ENCODE assay signal across 19 cellular contexts in genomic region chr20:59770270-59770669, GRCh38.
DNase-seq lines count a peak whose midpoint lies in the region; ATAC-seq and TF ChIP-seq lines count a peak whose summit lies in the region.
"Had no signal": no experiment of that assay in that cellular context is flagged by ENCODE, and none has a peak within 500 bp of the region (broad histone marks: within the 10 kb centered on the region; RNA-seq: fewer than 3 reads in every experiment).

No MANE protein-coding gene starts in this region.

- H3K27ac ChIP-seq in MM.1S (ENCODE audit: low read length): no peak overlapping the region
- H3K27ac ChIP-seq in endodermal cell (ENCODE audit: low read depth, low read length): no peak overlapping the region
- H3K27ac ChIP-seq: brain microvascular endothelial cell, gastroesophageal sphincter, SJCRH30, transverse colon had no signal

- H4K20me1 ChIP-seq in MM.1S (ENCODE audit: insufficient read depth, low read length): no peaks in the 10 kb centered on the region

- H3K4me2 ChIP-seq in MM.1S (ENCODE audit: low read depth, low read length): no peak overlapping the region

- peak; percentile 68 for TF ChIP-seq CTCF in MM.1S (IDR thresholded peaks at IDR 0.05; ENCODE audit: low read length)
- TF ChIP-seq CTCF in endodermal cell (conservative IDR thresholded peaks at IDR 0.05): peak; percentile 73
- TF ChIP-seq CTCF in retinal pigment epithelial cell (conservative IDR thresholded peaks at IDR 0.05; ENCODE audit: low read depth, low read length): peak; percentile 15
- no peak for TF ChIP-seq CTCF in GM10248 (IDR thresholded peaks at IDR 0.05; ENCODE audit: control extremely low read depth, extremely low read depth, low read depth, missing control alignments)

- no peaks in the 10 kb centered on the region for H3K4me1 ChIP-seq in MM.1S (ENCODE audit: low read length)
- no peaks in the 10 kb centered on the region for H3K4me1 ChIP-seq in endodermal cell (ENCODE audit: control insufficient read depth, insufficient read depth, low read length)
- H3K4me1 ChIP-seq: SJCRH30 had no signal

- POLR2A ChIA-PET in GM10248 (lab: Yijun Ruan, JAX): no interaction called here

- H3K79me2 ChIP-seq in MM.1S (ENCODE audit: low read length): no peaks in the 10 kb centered on the region

- no peaks in the 10 kb centered on the region for H3K36me3 ChIP-seq in MM.1S (replicated peaks; ENCODE audit: insufficient read depth, low read length)
- H3K36me3 ChIP-seq in endodermal cell (ENCODE audit: control insufficient read depth, insufficient read depth, low read length): no peaks in the 10 kb centered on the region
- H3K36me3 ChIP-seq: brain microvascular endothelial cell, gastroesophageal sphincter, SJCRH30, transverse colon had no signal

- 78 to 84% methylated on average over 2 to 3 of the region's 3 CpGs for WGBS in endodermal cell (ENCODE audit: insufficient coverage in 1 of 2, insufficient read length in 1 of 2), 2 experiments

- H3K27me3 Mint-ChIP-seq in endodermal cell (ENCODE audit: insufficient read depth): peaks cover 52% of the 10 kb centered on the region

- H3K4me3 Mint-ChIP-seq in endodermal cell: no peak overlapping the region

- no peak overlapping the region for H3K27ac Mint-ChIP-seq in endodermal cell

- H3K27me3 ChIP-seq in MM.1S (replicated peaks; ENCODE audit: insufficient read depth, low read length) (no peaks in the 10 kb centered on the region; the same call in 1 of the 2 replicates), endodermal cell (ENCODE audit: control insufficient read depth, insufficient read depth, low read length, poor library complexity, severe bottlenecking) (peaks cover 29% of the 10 kb centered on the region)
- H3K27me3 ChIP-seq: brain microvascular endothelial cell, transverse colon had no signal

- CTCF ChIA-PET in GM10248 (lab: Yijun Ruan, JAX): no interaction called here

- H3F3A ChIP-seq in MM.1S (ENCODE audit: insufficient read depth, low read length): no peaks in the 10 kb centered on the region

- DNase-seq in NCI-H82 (lab: John Stamatoyannopoulos, UW) (peak; percentile 16), NCI-H82 treated with DMSO at 0.1 percent for 48 hours (lab: John Stamatoyannopoulos, UW; ENCODE audit: unreplicated experiment) (no peak), MM.1S (no peak), endodermal cell (peak; percentile 61), retinal pigment epithelial cell (ENCODE audit: low read depth) (no peak), GM10248 (ENCODE audit: extremely low spot score) (no peak)
- no peak for DNase-seq in activated naive CD4-positive, alpha-beta T cell treated with anti-CD3 and anti-CD28 coated beads, Interleukin-2, amount 50 U/mL, for 16 hours
- DNase-seq: activated CD8-positive, alpha-beta memory T cell treated with anti-CD3 and anti-CD28 coated beads for 24 hours; activated gamma-delta T cell; brain microvascular endothelial cell; DMS 273 treated with DMSO at 0.1 percent for 48 hours; effector CD8-positive, alpha-beta T cell; kidney; NCI-H1092; SJCRH30; stimulated activated CD4-positive, alpha-beta T cell treated with anti-CD3 and anti-CD28 coated beads, Interleukin-2, amount 100 ng/mL, for 24 hours; transverse colon had no signal

- no peak for ATAC-seq in HG02840 (IDR thresholded peaks at IDR 0.05; ENCODE audit: low FRiP score, unreplicated experiment)
- ATAC-seq: gastroesophageal sphincter had no signal

- H3K9me2 ChIP-seq in MM.1S (replicated peaks; ENCODE audit: insufficient read depth, low read length): no peaks in the 10 kb centered on the region

- no peaks in the 10 kb centered on the region for H3K36me3 Mint-ChIP-seq in endodermal cell (ENCODE audit: low read depth)

- H3K9ac ChIP-seq in MM.1S (ENCODE audit: low read length) (no peak overlapping the region), endodermal cell (ENCODE audit: extremely low read depth, low read length, poor library complexity, severe bottlenecking) (no peak overlapping the region)

- H2AFZ ChIP-seq in MM.1S (ENCODE audit: low read length): no peak overlapping the region

- H3K9me3 ChIP-seq in MM.1S (replicated peaks; ENCODE audit: insufficient read depth, low read length) (no peaks in the 10 kb centered on the region), endodermal cell (ENCODE audit: control insufficient read depth, low read length) (no peaks in the 10 kb centered on the region)
- H3K9me3 ChIP-seq: gastroesophageal sphincter, SJCRH30, transverse colon had no signal

- no peaks in the 10 kb centered on the region for H3K4me1 Mint-ChIP-seq in endodermal cell

- H3K4me3 ChIP-seq in MM.1S (ENCODE audit: low read length) (no peak overlapping the region), endodermal cell (ENCODE audit: low read length) (no peak overlapping the region), retinal pigment epithelial cell (ENCODE audit: low read length) (no peak overlapping the region)
- H3K4me3 ChIP-seq: gastroesophageal sphincter, SJCRH30, transverse colon had no signal

- H3K9me3 Mint-ChIP-seq in endodermal cell: no peaks in the 10 kb centered on the region

Comparison
In these comparisons a context has a peak if more than half of its experiments do, and no peak if none do; other contexts are left out.
1. DNase-seq: peak in NCI-H82 (single experiment) and endodermal cell (single experiment); none in NCI-H82 treated with DMSO at 0.1 percent for 48 hours (single experiment), MM.1S (single experiment), retinal pigment epithelial cell (single experiment), GM10248 (single experiment) and activated naive CD4-positive, alpha-beta T cell treated with anti-CD3 and anti-CD28 coated beads, Interleukin-2, amount 50 U/mL, for 16 hours (single experiment).